16 cellular contexts compared by ENCODE assay signal in genomic region chr16:30966033-30966619, GRCh38. TPM values are rescaled to one million over a fixed set of nuclear protein-coding genes. Genes with fewer than 3 reads are reported as not detected.
DNase-seq lines count a peak whose midpoint lies in the region; ATAC-seq, FAIRE-seq and TF ChIP-seq lines count a peak whose summit lies in the region.
"Had no signal": no experiment of that assay in that cellular context is flagged by ENCODE, and none has a peak within 500 bp of the region (broad histone marks: within the 10 kb centered on the region; RNA-seq: fewer than 3 reads in every experiment).

No MANE protein-coding gene starts in this region.

- H3K79me2 ChIP-seq in HepG2 (ENCODE audit: insufficient read depth, low read length) = no peaks in the 10 kb centered on the region

- no peak for TF ChIP-seq RAD21 in HepG2 (CRISPR knock-in tag; IDR thresholded peaks at IDR 0.05)

- intact Hi-C loops in HepG2 (cut with micrococcal nuclease; ENCODE audit: unreplicated experiment) = no loop called here
- intact Hi-C loops in right lobe of liver (cut with DNase I) = no loop called here

- TF ChIP-seq POLR2A in HepG2 (IDR thresholded peaks at IDR 0.05; ENCODE audit: insufficient read depth in 1 of 2, low read depth in 2 of 2, low read length in 2 of 2) (0 out of 4 replicates have a peak, but pooled peaks of 1 of the 2 experiments have one; percentile 22), right lobe of liver (IDR thresholded peaks at IDR 0.05) (no peak)

- H3K9me3 ChIP-seq in HepG2 (ENCODE audit: low read length) (no peaks in the 10 kb centered on the region), right lobe of liver (no peaks in the 10 kb centered on the region)
- H3K9me3 ChIP-seq: A549, HAP-1 had no signal

- H3K9ac ChIP-seq in HepG2 (ENCODE audit: insufficient read depth, low read depth, low read length) = no peak overlapping the region

- H3K27ac ChIP-seq in HepG2 (ENCODE audit: extremely low read length, insufficient read depth, low read length) (no peak overlapping the region), right lobe of liver (no peak overlapping the region)
- H3K27ac ChIP-seq: A549 had no signal

- ATAC-seq in HepG2 (peak; percentile 7; the same call in 2 of the 3 replicates), right lobe of liver (no peak)
- ATAC-seq in stimulated activated naive CD8-positive, alpha-beta T cell treated with anti-CD3 and anti-CD28 coated beads, Interleukin-15, amount 100 ng/mL, for 72 hours = peak; percentile 5

- over 99% methylated on average over 16 of the region's 19 CpGs for WGBS in HepG2 (ENCODE audit: low lambda C conversion rate)
- WGBS in right lobe of liver (ENCODE audit: insufficient coverage, low coverage, low lambda C conversion rate, missing lambda C conversion rate) = 89% methylated on average over 5 of the region's 19 CpGs

- TF ChIP-seq EP300 in HepG2 (IDR thresholded peaks at IDR 0.05; ENCODE audit: low read depth in 2 of 2, low read length in 2 of 2) (no peak), HepG2 (CRISPR knock-in tag; IDR thresholded peaks at IDR 0.05; ENCODE audit: borderline replicate concordance) (no peak)

- H3K36me3 ChIP-seq in HepG2 (replicated peaks in 1 of 2; ENCODE audit: control insufficient read depth in 1 of 2, insufficient read depth in 2 of 2, low read length in 2 of 2) = peaks cover 61 to 86% of the 10 kb centered on the region in 2 experiments
- peaks cover 0 to 91% (median 53%) of the 10 kb centered on the region in 4 donors for H3K36me3 ChIP-seq in right lobe of liver

- FAIRE-seq in HepG2 (lab: Jason Lieb, UNC) = no peak
- FAIRE-seq: A549, RCC 7860 had no signal

- H3K4me1 ChIP-seq in HepG2 (ENCODE audit: insufficient read depth, low read length) (no peaks in the 10 kb centered on the region), right lobe of liver (no peaks in the 10 kb centered on the region)
- H3K4me1 ChIP-seq: A549, HAP-1 had no signal

- H3K9me3 Mint-ChIP-seq in stimulated activated naive CD8-positive, alpha-beta T cell treated with anti-CD3 and anti-CD28 coated beads, Interleukin-15, amount 100 ng/mL, for 72 hours = no peaks in the 10 kb centered on the region

- H2AFZ ChIP-seq in HepG2 (ENCODE audit: low read length) = no peak overlapping the region

- DNase-seq in HepG2 (ENCODE audit: low spot score) (no peak), right lobe of liver (no peak), HT-29 (ENCODE audit: low spot score) (no peak)
- no peak for DNase-seq in stimulated activated naive CD8-positive, alpha-beta T cell treated with anti-CD3 and anti-CD28 coated beads, Interleukin-15, amount 100 ng/mL, for 72 hours
- DNase-seq: AML-193; Calu3; CD4-positive, CD25-positive, alpha-beta regulatory T cell; DMS79; GDM1; NCI-H1930; NCI-H2171 treated with DMSO at 0.1 percent for 48 hours; NCI-H510A; SIG-M5 had no signal

- H3K27ac Mint-ChIP-seq in stimulated activated naive CD8-positive, alpha-beta T cell treated with anti-CD3 and anti-CD28 coated beads, Interleukin-15, amount 100 ng/mL, for 72 hours = peak overlapping the region in 1 of 2 donors; percentile 14

- in situ Hi-C loops in HepG2 (cut with HindIII; ENCODE audit: extremely low pct_ligation_motif_present, low pct_unique_long_range_greater_than_20kb) = no loop called here

- no peak overlapping the region for H3K4me3 Mint-ChIP-seq in stimulated activated naive CD8-positive, alpha-beta T cell treated with anti-CD3 and anti-CD28 coated beads, Interleukin-15, amount 100 ng/mL, for 72 hours
- H3K4me3 Mint-ChIP-seq: CD4-positive, CD25-positive, alpha-beta regulatory T cell had no signal

- no peaks in the 10 kb centered on the region for H4K20me1 ChIP-seq in HepG2 (ENCODE audit: insufficient read depth, low read length)

- CTCF ChIA-PET in HepG2 (lab: Yijun Ruan, JAX; ENCODE audit: low intra/inter-chr PET ratio, low total read pairs) = no interaction called here

- TF ChIP-seq CTCF in HepG2 (CRISPR knock-in tag; IDR thresholded peaks at IDR 0.05) (no peak), right lobe of liver (IDR thresholded peaks at IDR 0.05) (no peak)

- no peak overlapping the region for H3K4me3 ChIP-seq in HepG2 (replicated peaks in 1 of 3; ENCODE audit: insufficient read depth in 1 of 3, low read depth in 2 of 3, low read length in 3 of 3)
- H3K4me3 ChIP-seq in right lobe of liver = no peak overlapping the region
- H3K4me3 ChIP-seq: A549, HAP-1 had no signal

- POLR2A ChIA-PET in HepG2 (lab: Yijun Ruan, JAX) = interaction anchor here (0.6 kb wide), 1 partner anchor 26 kb away, joined by 3 read pairs; no protein-coding TSS in a partner anchor

- peaks cover 7% of the 10 kb centered on the region for H3K4me1 Mint-ChIP-seq in stimulated activated naive CD8-positive, alpha-beta T cell treated with anti-CD3 and anti-CD28 coated beads, Interleukin-15, amount 100 ng/mL, for 72 hours

- H3K4me2 ChIP-seq in HepG2 (ENCODE audit: low read depth, low read length) = no peak overlapping the region
- H3K4me2 ChIP-seq: A549 had no signal

- no peaks in the 10 kb centered on the region for H3K27me3 ChIP-seq in HepG2 (ENCODE audit: control insufficient read depth in 1 of 2, insufficient read depth in 2 of 2, low read length in 2 of 2)
- H3K27me3 ChIP-seq in right lobe of liver = no peaks in the 10 kb centered on the region

- no peaks in the 10 kb centered on the region for H3K27me3 Mint-ChIP-seq in stimulated activated naive CD8-positive, alpha-beta T cell treated with anti-CD3 and anti-CD28 coated beads, Interleukin-15, amount 100 ng/mL, for 72 hours
- H3K27me3 Mint-ChIP-seq: CD4-positive, CD25-positive, alpha-beta regulatory T cell had no signal

- BruUV-seq in HepG2 (replicated peaks; lab: Mats Ljungman, UMichigan) = TSS peak; percentile 4

RNA-seq across cellular contexts. Expression of gene SETD1A, which starts 8.6 kb away (rescaled TPM):
- total RNA-seq in HepG2 (2016; rRNA removed; fragmentation: Illumina TruSeq; extraction: Trizol) (3.6 and 5.6 TPM in 2 replicates), right lobe of liver (1 to 10 TPM; 3.7 to 7.4 (median 6.9) TPM)
- total RNA-seq in HepG2 (2016; cell fraction: cytosol; rRNA removed; fragmentation: Illumina TruSeq; extraction: Trizol; ENCODE audit: low read depth) = 7.1 and 10.5 TPM in 2 replicates
- total RNA-seq in HepG2 (2016; cell fraction: insoluble cytoplasmic fraction; rRNA removed; fragmentation: Illumina TruSeq; extraction: Trizol) = 3.1 and 5.4 TPM in 2 replicates
- total RNA-seq in HepG2 (2016; cell fraction: membrane; rRNA removed; fragmentation: Illumina TruSeq; extraction: Trizol) = 4.3 and 6.1 TPM in 2 replicates
- 6.3 and 8.6 TPM in 2 replicates for total RNA-seq in HepG2 (2016; cell fraction: nucleus; rRNA removed; fragmentation: Illumina TruSeq; extraction: Trizol)
- 3.2 and 3.8 TPM in 2 replicates for polyA plus RNA-seq in HepG2 (2011; rRNA removed)
- polyA plus RNA-seq in HepG2 (2011; cell fraction: cytosol; rRNA removed) = 1.6 and 2.0 TPM in 2 replicates
- 23.9 and 35.1 TPM in 2 replicates for polyA plus RNA-seq in HepG2 (2011; cell fraction: nucleus; rRNA removed)
- 15.4 and 28.2 TPM in 2 replicates for polyA plus RNA-seq in HepG2 (2012)
- 0.57 and 1.4 TPM in 2 replicates for polyA plus RNA-seq in HepG2 (2016; cell fraction: cytosol; fragmentation: Illumina TruSeq; extraction: Trizol; ENCODE audit: low read depth)
- polyA plus RNA-seq in HepG2 (2016; cell fraction: insoluble cytoplasmic fraction; fragmentation: Illumina TruSeq; extraction: Trizol; ENCODE audit: low read depth) = 10.9 and 15.4 TPM in 2 replicates
- polyA plus RNA-seq in HepG2 (2016; cell fraction: membrane; fragmentation: Illumina TruSeq; extraction: Trizol; ENCODE audit: low read depth) = 2.9 and 3.9 TPM in 2 replicates
- 43.7 and 55.5 TPM in 2 replicates for polyA plus RNA-seq in HepG2 (2016; cell fraction: nucleus; fragmentation: Illumina TruSeq; extraction: Trizol; ENCODE audit: insufficient read depth, low read depth)
- 5.5 and 8.7 TPM in 2 replicates for polyA minus RNA-seq in HepG2 (2011; rRNA and poly(A)+ RNA removed; ENCODE audit: low replicate concordance)
- polyA minus RNA-seq in HepG2 (2011; cell fraction: cytosol; rRNA and poly(A)+ RNA removed) = 2.8 and 3.1 TPM in 2 replicates
- 7.0 and 11.2 TPM in 2 replicates for polyA minus RNA-seq in HepG2 (2011; cell fraction: nucleus; rRNA and poly(A)+ RNA removed)
- total RNA-seq in HT-29 (2014; rRNA removed; shearing (Covaris generic)) = 7.7 and 9.8 TPM in 2 replicates

RNA-seq across cellular contexts. Expression of gene ORAI3, which starts 17.3 kb away (rescaled TPM):
- total RNA-seq in HepG2 (2016; rRNA removed; fragmentation: Illumina TruSeq; extraction: Trizol) (6.3 and 11.4 TPM in 2 replicates), right lobe of liver (10 to 100 TPM; 27.7 to 56.6 (median 31.6) TPM)
- total RNA-seq in HepG2 (2016; cell fraction: cytosol; rRNA removed; fragmentation: Illumina TruSeq; extraction: Trizol; ENCODE audit: low read depth) = 3.1 and 3.3 TPM in 2 replicates
- 6.8 and 11.0 TPM in 2 replicates for total RNA-seq in HepG2 (2016; cell fraction: insoluble cytoplasmic fraction; rRNA removed; fragmentation: Illumina TruSeq; extraction: Trizol)
- 6.6 and 6.9 TPM in 2 replicates for total RNA-seq in HepG2 (2016; cell fraction: membrane; rRNA removed; fragmentation: Illumina TruSeq; extraction: Trizol)
- total RNA-seq in HepG2 (2016; cell fraction: nucleus; rRNA removed; fragmentation: Illumina TruSeq; extraction: Trizol) = 9.5 and 9.8 TPM in 2 replicates
- 32.0 and 41.3 TPM in 2 replicates for polyA plus RNA-seq in HepG2 (2011; rRNA removed)
- polyA plus RNA-seq in HepG2 (2011; cell fraction: cytosol; rRNA removed) = 40.6 and 43.1 TPM in 2 replicates
- polyA plus RNA-seq in HepG2 (2011; cell fraction: nucleus; rRNA removed) = 24.2 and 26.2 TPM in 2 replicates
- polyA plus RNA-seq in HepG2 (2012) = 8.4 and 8.8 TPM in 2 replicates
- 2.0 and 3.1 TPM in 2 replicates for polyA plus RNA-seq in HepG2 (2016; cell fraction: cytosol; fragmentation: Illumina TruSeq; extraction: Trizol; ENCODE audit: low read depth)
- polyA plus RNA-seq in HepG2 (2016; cell fraction: insoluble cytoplasmic fraction; fragmentation: Illumina TruSeq; extraction: Trizol; ENCODE audit: low read depth) = 6.2 and 7.6 TPM in 2 replicates
- polyA plus RNA-seq in HepG2 (2016; cell fraction: membrane; fragmentation: Illumina TruSeq; extraction: Trizol; ENCODE audit: low read depth) = 4.8 and 5.1 TPM in 2 replicates
- 14.8 and 15.7 TPM in 2 replicates for polyA plus RNA-seq in HepG2 (2016; cell fraction: nucleus; fragmentation: Illumina TruSeq; extraction: Trizol; ENCODE audit: insufficient read depth, low read depth)
- polyA minus RNA-seq in HepG2 (2011; rRNA and poly(A)+ RNA removed; ENCODE audit: low replicate concordance) = 9.3 and 112 TPM in 2 replicates
- 19.9 and 21.3 TPM in 2 replicates for polyA minus RNA-seq in HepG2 (2011; cell fraction: cytosol; rRNA and poly(A)+ RNA removed)
- polyA minus RNA-seq in HepG2 (2011; cell fraction: nucleus; rRNA and poly(A)+ RNA removed) = 9.7 and 16.2 TPM in 2 replicates
- total RNA-seq in HT-29 (2014; rRNA removed; shearing (Covaris generic)) = 16.9 and 22.9 TPM in 2 replicates

RNA-seq across cellular contexts. Expression of gene HSD3B7, which starts 18.9 kb away (rescaled TPM):
- 58.8 and 69.7 TPM in 2 replicates for total RNA-seq in HepG2 (2016; rRNA removed; fragmentation: Illumina TruSeq; extraction: Trizol)
- 12.1 and 14.2 TPM in 2 replicates for total RNA-seq in HepG2 (2016; cell fraction: cytosol; rRNA removed; fragmentation: Illumina TruSeq; extraction: Trizol; ENCODE audit: low read depth)
- total RNA-seq in HepG2 (2016; cell fraction: insoluble cytoplasmic fraction; rRNA removed; fragmentation: Illumina TruSeq; extraction: Trizol) = 53.9 and 70.3 TPM in 2 replicates
- total RNA-seq in HepG2 (2016; cell fraction: membrane; rRNA removed; fragmentation: Illumina TruSeq; extraction: Trizol) = 26.6 and 27.7 TPM in 2 replicates
- total RNA-seq in HepG2 (2016; cell fraction: nucleus; rRNA removed; fragmentation: Illumina TruSeq; extraction: Trizol) = 36.3 and 39.5 TPM in 2 replicates
- 32.9 and 40.9 TPM in 2 replicates for polyA plus RNA-seq in HepG2 (2011; rRNA removed)
- polyA plus RNA-seq in HepG2 (2011; cell fraction: cytosol; rRNA removed) = 29.8 and 45.1 TPM in 2 replicates
- 63.4 and 68.4 TPM in 2 replicates for polyA plus RNA-seq in HepG2 (2011; cell fraction: nucleus; rRNA removed)
- 14.8 and 17.8 TPM in 2 replicates for polyA plus RNA-seq in HepG2 (2012)
- 10.6 and 11.9 TPM in 2 replicates for polyA plus RNA-seq in HepG2 (2016; cell fraction: cytosol; fragmentation: Illumina TruSeq; extraction: Trizol; ENCODE audit: low read depth)
- 43.4 and 50.5 TPM in 2 replicates for polyA plus RNA-seq in HepG2 (2016; cell fraction: insoluble cytoplasmic fraction; fragmentation: Illumina TruSeq; extraction: Trizol; ENCODE audit: low read depth)
- 18.0 and 19.2 TPM in 2 replicates for polyA plus RNA-seq in HepG2 (2016; cell fraction: membrane; fragmentation: Illumina TruSeq; extraction: Trizol; ENCODE audit: low read depth)
- 69.7 and 71.0 TPM in 2 replicates for polyA plus RNA-seq in HepG2 (2016; cell fraction: nucleus; fragmentation: Illumina TruSeq; extraction: Trizol; ENCODE audit: insufficient read depth, low read depth)
- 11.6 and 56.6 TPM in 2 replicates for polyA minus RNA-seq in HepG2 (2011; rRNA and poly(A)+ RNA removed; ENCODE audit: low replicate concordance)
- polyA minus RNA-seq in HepG2 (2011; cell fraction: cytosol; rRNA and poly(A)+ RNA removed) = 19.8 and 20.1 TPM in 2 replicates
- polyA minus RNA-seq in HepG2 (2011; cell fraction: nucleus; rRNA and poly(A)+ RNA removed) = 5.0 and 5.8 TPM in 2 replicates
- 100 to 1,000 TPM in 3 of 6 experiments, 10 to 100 TPM in 3; 54.6 to 219 (median 86.9) TPM for total RNA-seq in right lobe of liver
- 24.7 and 28.9 TPM in 2 replicates for total RNA-seq in HT-29 (2014; rRNA removed; shearing (Covaris generic))
- total RNA-seq: CD4-positive, CD25-positive, alpha-beta regulatory T cell had no signal

RNA-seq across cellular contexts. Expression of gene FBXL19, which starts 42.8 kb away (rescaled TPM):
- total RNA-seq in HepG2 (2016; rRNA removed; fragmentation: Illumina TruSeq; extraction: Trizol) = 7.4 and 13.7 TPM in 2 replicates
- total RNA-seq in HepG2 (2016; cell fraction: cytosol; rRNA removed; fragmentation: Illumina TruSeq; extraction: Trizol; ENCODE audit: low read depth) = 0.88 and 1.0 TPM in 2 replicates
- 7.5 and 14.8 TPM in 2 replicates for total RNA-seq in HepG2 (2016; cell fraction: insoluble cytoplasmic fraction; rRNA removed; fragmentation: Illumina TruSeq; extraction: Trizol)
- total RNA-seq in HepG2 (2016; cell fraction: membrane; rRNA removed; fragmentation: Illumina TruSeq; extraction: Trizol) = 3.5 and 3.7 TPM in 2 replicates
- total RNA-seq in HepG2 (2016; cell fraction: nucleus; rRNA removed; fragmentation: Illumina TruSeq; extraction: Trizol) = 7.2 and 8.5 TPM in 2 replicates
- 6.0 and 10.1 TPM in 2 replicates for polyA plus RNA-seq in HepG2 (2011; rRNA removed)
- polyA plus RNA-seq in HepG2 (2011; cell fraction: cytosol; rRNA removed) = 4.8 and 8.3 TPM in 2 replicates
- polyA plus RNA-seq in HepG2 (2011; cell fraction: nucleus; rRNA removed) = 32.6 and 42.1 TPM in 2 replicates
- polyA plus RNA-seq in HepG2 (2012) = 6.0 and 7.5 TPM in 2 replicates
- 0.59 and 0.62 TPM in 2 replicates for polyA plus RNA-seq in HepG2 (2016; cell fraction: cytosol; fragmentation: Illumina TruSeq; extraction: Trizol; ENCODE audit: low read depth)
- 8.3 and 8.7 TPM in 2 replicates for polyA plus RNA-seq in HepG2 (2016; cell fraction: insoluble cytoplasmic fraction; fragmentation: Illumina TruSeq; extraction: Trizol; ENCODE audit: low read depth)
- polyA plus RNA-seq in HepG2 (2016; cell fraction: membrane; fragmentation: Illumina TruSeq; extraction: Trizol; ENCODE audit: low read depth) = 2.0 and 2.5 TPM in 2 replicates
- 18.4 and 19.3 TPM in 2 replicates for polyA plus RNA-seq in HepG2 (2016; cell fraction: nucleus; fragmentation: Illumina TruSeq; extraction: Trizol; ENCODE audit: insufficient read depth, low read depth)
- 9.2 and 19.5 TPM in 2 replicates for polyA minus RNA-seq in HepG2 (2011; rRNA and poly(A)+ RNA removed; ENCODE audit: low replicate concordance)
- polyA minus RNA-seq in HepG2 (2011; cell fraction: cytosol; rRNA and poly(A)+ RNA removed) = 8.9 and 9.6 TPM in 2 replicates
- 6.3 and 7.0 TPM in 2 replicates for polyA minus RNA-seq in HepG2 (2011; cell fraction: nucleus; rRNA and poly(A)+ RNA removed)
- 1 to 10 TPM; 2.8 to 8.0 (median 3.4) TPM for total RNA-seq in right lobe of liver
- total RNA-seq in HT-29 (2014; rRNA removed; shearing (Covaris generic)) = 42.6 and 43.3 TPM in 2 replicates

RNA-seq across cellular contexts. Expression of gene STX1B, which starts 44.3 kb away (rescaled TPM):
- 1.7 and 3.0 TPM in 2 replicates for total RNA-seq in HepG2 (2016; rRNA removed; fragmentation: Illumina TruSeq; extraction: Trizol)
- total RNA-seq in HepG2 (2016; cell fraction: cytosol; rRNA removed; fragmentation: Illumina TruSeq; extraction: Trizol; ENCODE audit: low read depth) = 3.7 and 5.0 TPM in 2 replicates
- 1.00 and 4.0 TPM in 2 replicates for total RNA-seq in HepG2 (2016; cell fraction: insoluble cytoplasmic fraction; rRNA removed; fragmentation: Illumina TruSeq; extraction: Trizol)
- total RNA-seq in HepG2 (2016; cell fraction: membrane; rRNA removed; fragmentation: Illumina TruSeq; extraction: Trizol) = 3.5 TPM in 2 replicates
- 3.8 and 7.5 TPM in 2 replicates for total RNA-seq in HepG2 (2016; cell fraction: nucleus; rRNA removed; fragmentation: Illumina TruSeq; extraction: Trizol)
- 1.3 and 2.1 TPM in 2 replicates for polyA plus RNA-seq in HepG2 (2011; rRNA removed)
- 0.55 and 0.67 TPM in 2 replicates for polyA plus RNA-seq in HepG2 (2011; cell fraction: cytosol; rRNA removed)
- 9.0 and 9.4 TPM in 2 replicates for polyA plus RNA-seq in HepG2 (2011; cell fraction: nucleus; rRNA removed)
- polyA plus RNA-seq in HepG2 (2012) = 1.1 and 1.5 TPM in 2 replicates
- polyA plus RNA-seq in HepG2 (2016; cell fraction: cytosol; fragmentation: Illumina TruSeq; extraction: Trizol; ENCODE audit: low read depth) = 2.1 and 2.2 TPM in 2 replicates
- 0.69 and 0.76 TPM in 2 replicates for polyA plus RNA-seq in HepG2 (2016; cell fraction: insoluble cytoplasmic fraction; fragmentation: Illumina TruSeq; extraction: Trizol; ENCODE audit: low read depth)
- polyA plus RNA-seq in HepG2 (2016; cell fraction: membrane; fragmentation: Illumina TruSeq; extraction: Trizol; ENCODE audit: low read depth) = 1.4 and 1.9 TPM in 2 replicates
- polyA plus RNA-seq in HepG2 (2016; cell fraction: nucleus; fragmentation: Illumina TruSeq; extraction: Trizol; ENCODE audit: insufficient read depth, low read depth) = 10.6 and 11.3 TPM in 2 replicates
- 2.6 and 7.4 TPM in 2 replicates for polyA minus RNA-seq in HepG2 (2011; rRNA and poly(A)+ RNA removed; ENCODE audit: low replicate concordance)
- polyA minus RNA-seq in HepG2 (2011; cell fraction: cytosol; rRNA and poly(A)+ RNA removed) = 0.26 and 0.69 TPM in 2 replicates
- 9.0 and 11.2 TPM in 2 replicates for polyA minus RNA-seq in HepG2 (2011; cell fraction: nucleus; rRNA and poly(A)+ RNA removed)
- 1 to 10 TPM in 4 of 6 experiments, under 1 TPM in 2; 0.61 to 4.5 (median 2.6) TPM for total RNA-seq in right lobe of liver
- not detected in 2 replicates for total RNA-seq in HT-29 (2014; rRNA removed; shearing (Covaris generic))
- polyA plus RNA-seq: CD4-positive, CD25-positive, alpha-beta regulatory T cell had no signal

Comparison
In these comparisons a context has a peak if more than half of its experiments do, and no peak if none do; other contexts are left out.
1. ATAC-seq: peak in HepG2 (single experiment) and stimulated activated naive CD8-positive, alpha-beta T cell treated with anti-CD3 and anti-CD28 coated beads, Interleukin-15, amount 100 ng/mL, for 72 hours (single experiment); none in right lobe of liver (0 of 4).